2 cellular contexts compared by ENCODE assay signal in genomic region chr6:42194056-42194455, GRCh38.
TF ChIP-seq lines count a peak whose summit lies in the region.

No MANE protein-coding gene starts in this region.

TF ChIP-seq in SK-N-SH, 30 proteins besides CTCF, POLR2A, EP300 and RAD21:
- TF ChIP-seq, protein P1, sequence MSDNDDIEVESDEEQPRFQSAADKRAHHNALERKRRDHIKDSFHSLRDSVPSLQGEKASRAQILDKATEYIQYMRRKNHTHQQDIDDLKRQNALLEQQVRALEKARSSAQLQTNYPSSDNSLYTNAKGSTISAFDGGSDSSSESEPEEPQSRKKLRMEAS (IDR thresholded peaks at IDR 0.05; ENCODE audit: low read depth), result no peak
- TF ChIP-seq POLR2AphosphoS5 (IDR thresholded peaks at IDR 0.05; ENCODE audit: low read depth, low read length) (no peak), TEAD4 (IDR thresholded peaks at IDR 0.05; ENCODE audit: borderline replicate concordance, insufficient read depth) (no peak), GATA2 (CRISPR knock-in tag; IDR thresholded peaks at IDR 0.05) (no peak), FOSL2 (IDR thresholded peaks at IDR 0.05; ENCODE audit: borderline replicate concordance, low read depth) (no peak), YY1 (IDR thresholded peaks at IDR 0.05; ENCODE audit: low read depth) (no peak), EZH2phosphoT487 (IDR thresholded peaks at IDR 0.05; ENCODE audit: borderline replicate concordance, low read depth) (no peak), MXI1 (IDR thresholded peaks at IDR 0.05; ENCODE audit: low read depth, low read length) (no peak), SIN3A (IDR thresholded peaks at IDR 0.05; ENCODE audit: borderline replicate concordance, low read depth, low read length) (no peak), FOXM1 (IDR thresholded peaks at IDR 0.05; ENCODE audit: low read depth) (no peak), FOXJ3 (CRISPR knock-in tag; IDR thresholded peaks at IDR 0.05) (no peak), JUND (IDR thresholded peaks at IDR 0.05) (no peak), GABPA (IDR thresholded peaks at IDR 0.05; ENCODE audit: low read depth) (no peak)
- TF ChIP-seq, protein P2, sequence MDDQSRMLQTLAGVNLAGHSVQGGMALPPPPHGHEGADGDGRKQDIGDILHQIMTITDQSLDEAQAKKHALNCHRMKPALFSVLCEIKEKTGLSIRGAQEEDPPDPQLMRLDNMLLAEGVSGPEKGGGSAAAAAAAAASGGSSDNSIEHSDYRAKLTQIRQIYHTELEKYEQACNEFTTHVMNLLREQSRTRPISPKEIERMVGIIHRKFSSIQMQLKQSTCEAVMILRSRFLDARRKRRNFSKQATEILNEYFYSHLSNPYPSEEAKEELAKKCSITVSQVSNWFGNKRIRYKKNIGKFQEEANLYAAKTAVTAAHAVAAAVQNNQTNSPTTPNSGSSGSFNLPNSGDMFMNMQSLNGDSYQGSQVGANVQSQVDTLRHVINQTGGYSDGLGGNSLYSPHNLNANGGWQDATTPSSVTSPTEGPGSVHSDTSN (IDR thresholded peaks at IDR 0.05), result no peak
TF ChIP-seq in SK-N-SH: peak in this region for 0.

TF ChIP-seq in H1, 55 proteins besides CTCF, POLR2A, EP300 and RAD21:
- TF ChIP-seq YY1 (IDR thresholded peaks at IDR 0.05; ENCODE audit: low read depth, low read length), result no peak
- TF ChIP-seq ASH2L (IDR thresholded peaks at IDR 0.05; ENCODE audit: low read length), result no peak
- TF ChIP-seq CEBPB (IDR thresholded peaks at IDR 0.05; ENCODE audit: low read depth, low read length), result no peak
- TF ChIP-seq PHF8 (conservative IDR thresholded peaks at IDR 0.05; ENCODE audit: low read depth, low read length), result no peak
- TF ChIP-seq SRF (IDR thresholded peaks at IDR 0.05; ENCODE audit: low read depth, low read length), result no peak
- no peak for TF ChIP-seq CBX5 (IDR thresholded peaks at IDR 0.05; ENCODE audit: low read depth, low read length)
- no peak for TF ChIP-seq MAFK (IDR thresholded peaks at IDR 0.05; ENCODE audit: low read depth, low read length)
- no peak for TF ChIP-seq CHD7 (IDR thresholded peaks at IDR 0.05; ENCODE audit: insufficient replicate concordance, low read length)
